ENCODE assay signal across 8 cellular contexts in genomic region chr2:191691016-191691725, GRCh38. TPM values are rescaled to one million over a fixed set of nuclear protein-coding genes. Genes with fewer than 3 reads are reported as not detected.
DNase-seq lines count a peak whose midpoint lies in the region; ATAC-seq, FAIRE-seq and TF ChIP-seq lines count a peak whose summit lies in the region.

No MANE protein-coding gene starts in this region.

- H3K27ac Mint-ChIP-seq in central memory CD8-positive, alpha-beta T cell (ENCODE audit: low read depth), result peak overlapping the region; percentile 71

- no peaks in the 10 kb centered on the region for H3K27me3 ChIP-seq in SK-N-SH (ENCODE audit: insufficient read depth)
- no peaks in the 10 kb centered on the region for H3K27me3 ChIP-seq in thoracic aorta (replicated peaks; ENCODE audit: insufficient read depth)

- H3K36me3 ChIP-seq in SK-N-SH (replicated peaks in 1 of 2; ENCODE audit: control insufficient read depth in 1 of 2, insufficient read depth in 2 of 2, low read length in 1 of 2) (peaks cover 20 to 27% of the 10 kb centered on the region in 2 experiments), thoracic aorta (no peaks in the 10 kb centered on the region)

- CTCF ChIA-PET in SK-N-SH (lab: Yijun Ruan, JAX), result interaction anchor here (0.6 to 1.7 kb wide), 27 partner anchors 10 to 639 kb away, joined by 3 to 21 read pairs (median 4); no protein-coding TSS in a partner anchor

- H2AFZ ChIP-seq in SK-N-SH (ENCODE audit: low read depth), result no peak overlapping the region

- 9% methylated on average over 5 of the region's 5 CpGs for WGBS in SK-N-SH (ENCODE audit: low lambda C conversion rate)

- no peaks in the 10 kb centered on the region for H4K20me1 ChIP-seq in SK-N-SH (ENCODE audit: insufficient read depth)

- peak; percentile 47 for DNase-seq in GDM1 (lab: John Stamatoyannopoulos, UW)
- DNase-seq in H54 (ENCODE audit: insufficient read length, low spot score), result no peak
- DNase-seq in LNCaP clone FGC (ENCODE audit: low read depth), result peak; percentile 76
- DNase-seq in SK-N-SH, result peak; percentile 62
- peak in 1 of 2 donors; percentile 40 for DNase-seq in central memory CD8-positive, alpha-beta T cell (ENCODE audit: low spot score in 2 of 2)
- peak in 1 of 2 donors; percentile 41 for DNase-seq in left colon
- DNase-seq in thoracic aorta (ENCODE audit: low spot score), result no peak

- intact Hi-C loops in left colon (cut with DNase I, micrococcal nuclease), result loop anchor here in 1 of 2 donors (5.0 kb wide), 1 partner anchor 129 kb away; no protein-coding TSS in a partner anchor

- POLR2A ChIA-PET in SK-N-SH (lab: Yijun Ruan, JAX), result interaction anchor here (0.8 kb wide), 1 partner anchor 14 kb away, joined by 3 read pairs; the partner anchor contains the start of gene NABP1

- peaks cover 10% of the 10 kb centered on the region for H3K4me1 Mint-ChIP-seq in central memory CD8-positive, alpha-beta T cell

- TF ChIP-seq POLR2A in H54 (IDR thresholded peaks at IDR 0.05; ENCODE audit: low read depth, low read length), result no peak

- H3K36me3 Mint-ChIP-seq in central memory CD8-positive, alpha-beta T cell (ENCODE audit: insufficient read depth), result peaks cover 17% of the 10 kb centered on the region

- ATAC-seq in central memory CD8-positive, alpha-beta T cell (replicated peaks; ENCODE audit: extremely low read depth, poor library complexity, severe bottlenecking), result peak; percentile 84
- ATAC-seq in left colon (peak; percentile 77), thoracic aorta (ENCODE audit: insufficient number of reproducible peaks, low FRiP score, low read depth) (no peak)

- H3K27me3 Mint-ChIP-seq in central memory CD8-positive, alpha-beta T cell, result no peaks in the 10 kb centered on the region

- H3K4me1 ChIP-seq in SK-N-SH (ENCODE audit: control insufficient read depth in 1 of 2, insufficient read depth in 2 of 2, low read depth in 1 of 2, low read length in 1 of 2), result peaks cover 4 to 22% of the 10 kb centered on the region in 2 experiments; a peak in 3 of 4 replicates
- H3K4me1 ChIP-seq in thoracic aorta (ENCODE audit: control insufficient read depth in 1 of 2, low read depth in 2 of 2), result peaks cover 35 to 43% of the 10 kb centered on the region in 2 donors

- no peak overlapping the region for H3K4me2 ChIP-seq in SK-N-SH

- peak; percentile 78 for TF ChIP-seq RAD21 in SK-N-SH (IDR thresholded peaks at IDR 0.05; ENCODE audit: low read length)

- H3K9me3 ChIP-seq in SK-N-SH (no peaks in the 10 kb centered on the region), thoracic aorta (no peaks in the 10 kb centered on the region)

- H3K4me3 ChIP-seq in LNCaP clone FGC (ENCODE audit: low read depth, low read length), result no peak overlapping the region
- no peak overlapping the region; a peak in 1 of 4 replicates for H3K4me3 ChIP-seq in SK-N-SH (ENCODE audit: low read depth in 2 of 2, low read length in 1 of 2)
- H3K4me3 ChIP-seq in thoracic aorta, result peak overlapping the region; percentile 3

- H3K9me2 ChIP-seq in SK-N-SH, result no peaks in the 10 kb centered on the region

- H3K4me3 Mint-ChIP-seq in central memory CD8-positive, alpha-beta T cell, result no peak overlapping the region

- H3K9me3 Mint-ChIP-seq in central memory CD8-positive, alpha-beta T cell, result no peaks in the 10 kb centered on the region

- peak in 1 of 2 experiments; percentile 51; a peak in 1 of 4 replicates for TF ChIP-seq EP300 in SK-N-SH (IDR thresholded peaks at IDR 0.05; ENCODE audit: borderline replicate concordance in 1 of 2, low read depth in 1 of 2, low read length in 1 of 2)

- FAIRE-seq in A204.1 (lab: Jason Lieb, UNC) (peak; percentile 95), H54 (lab: Jason Lieb, UNC) (peak; percentile 99)

- no peak overlapping the region for H3K9ac ChIP-seq in SK-N-SH

- peak; percentile 79 for TF ChIP-seq CTCF in LNCaP clone FGC (IDR thresholded peaks at IDR 0.05; ENCODE audit: control insufficient read depth, extremely low read depth, insufficient read depth)
- TF ChIP-seq CTCF in SK-N-SH (IDR thresholded peaks at IDR 0.05), result peak; percentile 82
- TF ChIP-seq CTCF in thoracic aorta (IDR thresholded peaks at IDR 0.05), result peak; percentile 66

- H3K27ac ChIP-seq in SK-N-SH (ENCODE audit: low read depth in 2 of 2, low read length in 1 of 2) (peak overlapping the region in 1 of 2 experiments; percentile 38; a peak in 1 of 4 replicates), thoracic aorta (no peak overlapping the region)

- H3F3A ChIP-seq in SK-N-SH (replicated peaks; ENCODE audit: insufficient read depth), result peaks cover 40% of the 10 kb centered on the region

- H3K79me2 ChIP-seq in SK-N-SH (ENCODE audit: insufficient read depth), result peaks cover 8% of the 10 kb centered on the region; the same call in 1 of the 2 replicates

TF ChIP-seq in SK-N-SH, 30 proteins besides CTCF, POLR2A, EP300 and RAD21:
- TF ChIP-seq ZBTB33 (IDR thresholded peaks at IDR 0.05; ENCODE audit: borderline replicate concordance, low read depth) (no peak), JUND (IDR thresholded peaks at IDR 0.05) (no peak; the same call in 1 of the 2 replicates), RFX5 (IDR thresholded peaks at IDR 0.05; ENCODE audit: low read length) (0 out of 2 replicates have a peak, but pooled peaks have one; percentile 38), GATA2 (CRISPR knock-in tag; IDR thresholded peaks at IDR 0.05) (peak; percentile 50), CHD2 (IDR thresholded peaks at IDR 0.05; ENCODE audit: low read length, partially characterized antibody) (no peak), RCOR1 (IDR thresholded peaks at IDR 0.05; ENCODE audit: low read length) (peak; percentile 59; the same call in 1 of the 2 replicates), SMC3 (IDR thresholded peaks at IDR 0.05; ENCODE audit: low read depth, low read length) (peak; percentile 67), MXI1 (IDR thresholded peaks at IDR 0.05; ENCODE audit: low read depth, low read length) (peak; percentile 81)
TF ChIP-seq in SK-N-SH: peak in this region for 5.

RNA-seq across cellular contexts. Expression of gene NABP1, which starts 13.2 kb away (rescaled TPM):
- polyA plus RNA-seq in SK-N-SH (2012; rRNA removed), result 19.1 and 35.7 TPM in 2 replicates
- polyA plus RNA-seq in SK-N-SH (2012; cell fraction: cytosol; rRNA removed), result 10.4 and 13.5 TPM in 2 replicates
- 65.9 and 172 TPM in 2 replicates for polyA plus RNA-seq in SK-N-SH (2012; cell fraction: nucleus; rRNA removed)
- total RNA-seq in left colon (10 to 100 TPM; 19.0 to 28.0 TPM), thoracic aorta (10 to 100 TPM; 25.2 to 84.7 TPM)

Comparison
In these comparisons a context has a peak if more than half of its experiments do, and no peak if none do; other contexts are left out.
1. DNase-seq: peak in GDM1 (single experiment), LNCaP clone FGC (single experiment) and SK-N-SH (single experiment); none in H54 (single experiment) and thoracic aorta (single experiment).
2. Peak in every context shown above with its lines, with median percentiles within 50 percentile points of each other: CTCF ChIP-seq.